ENCODE assay signal across 24 cellular contexts in genomic region chr4:127759228-127759820, GRCh38. TPM values are rescaled to one million over a fixed set of nuclear protein-coding genes. Genes with fewer than 3 reads are reported as not detected.
DNase-seq lines count a peak whose midpoint lies in the region; ATAC-seq, FAIRE-seq and TF ChIP-seq lines count a peak whose summit lies in the region.
"Had no signal": no experiment of that assay in that cellular context is flagged by ENCODE, and none has a peak within 500 bp of the region (broad histone marks: within the 10 kb centered on the region; RNA-seq: fewer than 3 reads in every experiment).

No MANE protein-coding gene starts in this region.

- no peaks in the 10 kb centered on the region for H3K9me1 ChIP-seq in K562 (ENCODE audit: control insufficient read depth, insufficient read depth, low read length)

- ATAC-seq in GM18867 (IDR thresholded peaks at IDR 0.05; ENCODE audit: unreplicated experiment) (peak; percentile 50), GM21619 (IDR thresholded peaks at IDR 0.05; ENCODE audit: unreplicated experiment) (peak; percentile 80), HG03196 (IDR thresholded peaks at IDR 0.05; ENCODE audit: unreplicated experiment) (peak; percentile 88), K562 (no peak), GM18505 (IDR thresholded peaks at IDR 0.05; ENCODE audit: unreplicated experiment) (no peak)
- ATAC-seq: sciatic nerve; stimulated activated memory B cell treated with anti-CD40 and anti-IgM and Interleukin-4, amounts not matched to agents 10 μg/mL and 1 μg/mL and 100 μg/mL, for 72 hours had no signal

- WGBS in K562 (ENCODE audit: insufficient coverage, low coverage, missing lambda C conversion rate), result 40% methylated on average over 2 of the region's 2 CpGs

- TF ChIP-seq CTCF in K562 (IDR thresholded peaks at IDR 0.05 in 2 of 3, conservative IDR thresholded peaks at IDR 0.05 in 1 of 3; ENCODE audit: insufficient read depth in 2 of 3, low read depth in 1 of 3, low read length in 3 of 3) (no peak), Peyer's patch (IDR thresholded peaks at IDR 0.05) (no peak)

- H3K4me3 ChIP-seq in K562, result no peak overlapping the region
- no peak overlapping the region for H3K4me3 ChIP-seq in Peyer's patch
- H3K4me3 ChIP-seq: neural progenitor cell had no signal

- no peak overlapping the region for H3K9ac ChIP-seq in K562 (ENCODE audit: insufficient read depth in 1 of 2, low read depth in 2 of 2, low read length in 2 of 2)
- H3K9ac ChIP-seq: neural progenitor cell had no signal

- no peaks in the 10 kb centered on the region for H4K20me1 ChIP-seq in K562 (replicated peaks; ENCODE audit: control insufficient read depth, insufficient read depth, low read length)

- no peak overlapping the region for H3K4me2 ChIP-seq in K562 (ENCODE audit: insufficient read depth, low read length)
- H3K4me2 ChIP-seq: neural progenitor cell had no signal

- FAIRE-seq in K562 (lab: Jason Lieb, UNC) (no peak), HTR-8/SVneo (lab: Jason Lieb, UNC) (no peak)
- FAIRE-seq: urothelium cell line had no signal

- TF ChIP-seq EP300 in K562 (IDR thresholded peaks at IDR 0.05; ENCODE audit: low read length), result no peak

- intact Hi-C loops in K562 (cut with micrococcal nuclease), result no loop called here

- no peak for TF ChIP-seq POLR2A in K562 (conservative IDR thresholded peaks at IDR 0.05)
- TF ChIP-seq POLR2A in Peyer's patch (IDR thresholded peaks at IDR 0.05), result no peak
- no peak for TF ChIP-seq POLR2A in GM18505 (IDR thresholded peaks at IDR 0.05; ENCODE audit: borderline replicate concordance, extremely low read depth, insufficient read depth, insufficient read length)

- CTCF ChIA-PET in K562 (lab: Yijun Ruan, JAX; ENCODE audit: low intra/inter-chr PET ratio), result no interaction called here

- in situ Hi-C loops in K562 (cut with MboI), result no loop called here

- H3K27ac ChIP-seq in K562 (ENCODE audit: extremely low read depth, low read depth, low read length) (no peak overlapping the region), Peyer's patch (no peak overlapping the region)
- H3K27ac ChIP-seq: brain microvascular endothelial cell, neural progenitor cell had no signal

- POLR2A ChIA-PET in K562 (lab: Yijun Ruan, JAX), result no interaction called here

- no peak for TF ChIP-seq RAD21 in K562 (CRISPR knock-in tag; conservative IDR thresholded peaks at IDR 0.05 in 1 of 2, IDR thresholded peaks at IDR 0.05 in 1 of 2)

- no peaks in the 10 kb centered on the region for H3K4me1 ChIP-seq in K562 (replicated peaks in 1 of 2; ENCODE audit: control insufficient read depth in 2 of 2, insufficient read depth in 2 of 2, low read length in 2 of 2)
- H3K4me1 ChIP-seq in Peyer's patch, result no peaks in the 10 kb centered on the region
- H3K4me1 ChIP-seq: neural progenitor cell had no signal

- H2AFZ ChIP-seq in K562 (ENCODE audit: low read depth, low read length), result no peak overlapping the region
- H2AFZ ChIP-seq: neural progenitor cell had no signal

- H3K27me3 ChIP-seq in K562 (ENCODE audit: control insufficient read depth in 2 of 2, insufficient read depth in 2 of 2, low read length in 2 of 2), result no peaks in the 10 kb centered on the region; a peak in 1 of 5 replicates
- H3K27me3 ChIP-seq in Peyer's patch, result no peaks in the 10 kb centered on the region
- H3K27me3 ChIP-seq: brain microvascular endothelial cell, neural progenitor cell had no signal

- DNase-seq in K562 (ENCODE audit: extremely low read depth in 1 of 4, low spot score in 3 of 4), result no peak
- no peak for DNase-seq in stimulated activated CD4-positive, alpha-beta T cell treated with anti-CD3 and anti-CD28 coated beads, Interleukin-4, amount 100 ng/mL, for 24 hours
- no peak for DNase-seq in Peyer's patch
- DNase-seq in HTR-8/SVneo (ENCODE audit: insufficient read length, low spot score), result no peak
- DNase-seq: activated B cell treated with CpG ODN at 0.5 μM for 24 hours; activated naive CD4-positive, alpha-beta T cell treated with anti-CD3 and anti-CD28 coated beads, Interleukin-2, amount 10 ng/mL, durations not matched to agents 7 days and 5 days; brain microvascular endothelial cell; DMS79; hypothalamus; NCI-H1092; NCI-H226; SW 1271 had no signal

- H3K9me3 ChIP-seq in K562 (replicated peaks; ENCODE audit: control insufficient read depth, insufficient read depth, low read depth, low read length) (no peaks in the 10 kb centered on the region), Peyer's patch (no peaks in the 10 kb centered on the region)

- no peaks in the 10 kb centered on the region for H3K79me2 ChIP-seq in K562 (ENCODE audit: control insufficient read depth, insufficient read depth, low read length)

- no TSS peak for BruUV-seq in K562 (replicated peaks; lab: Mats Ljungman, UMichigan)

- H3K36me3 ChIP-seq in K562 (ENCODE audit: control insufficient read depth, insufficient read depth, low read length) (no peaks in the 10 kb centered on the region), Peyer's patch (no peaks in the 10 kb centered on the region)
- H3K36me3 ChIP-seq: brain microvascular endothelial cell, neural progenitor cell had no signal

TF ChIP-seq in K562, 482 proteins besides CTCF, POLR2A, EP300 and RAD21:
- 0 out of 2 replicates have a peak, but pooled peaks have one; percentile 45 for TF ChIP-seq SPI1 (IDR thresholded peaks at IDR 0.05; ENCODE audit: borderline replicate concordance, low read depth, low read length)
- TF ChIP-seq TAF9B (IDR thresholded peaks at IDR 0.05; ENCODE audit: partially characterized antibody), result no peak
- no peak for TF ChIP-seq ZNF121 (CRISPR knock-in tag; conservative IDR thresholded peaks at IDR 0.05)

RNA-seq across cellular contexts. Expression of gene HSPA4L, which starts 22.8 kb away (rescaled TPM):
- 11.5 and 22.5 TPM in 2 replicates for total RNA-seq in K562 (2011; cell fraction: chromatin; rRNA removed; ENCODE audit: low replicate concordance)
- total RNA-seq in K562 (2011; cell fraction: nucleolus; rRNA removed), result 7.8 and 8.2 TPM in 2 replicates
- 9.5 and 13.7 TPM in 2 replicates for total RNA-seq in K562 (2011; cell fraction: nucleoplasm; rRNA removed)
- total RNA-seq in K562 (2014; rRNA removed) (13.0 and 14.3 TPM in 2 replicates), K562 (2014; rRNA removed; fragmentation: Illumina TruSeq; extraction: Trizol) (35.8 and 37.0 TPM in 2 replicates), K562 (2015; rRNA removed; fragmentation: Illumina TruSeq; extraction: Trizol) (26.8 and 28.6 TPM in 2 replicates), K562 (2021) (28.9 and 33.9 TPM in 2 replicates), Peyer's patch (1 to 10 TPM; 2.0 to 2.6 (median 2.4) TPM)
- polyA plus RNA-seq in K562 (2011; rRNA removed) (10.9 and 15.4 TPM in 2 replicates), K562 (2014; fragmentation: Illumina TruSeq; extraction: Trizol) (23.4 and 31.8 TPM in 2 replicates), K562 (2014; fragmentation: Nextera tagmentation; extraction: Ambion mirVana) (10 to 100 TPM; 15.6 to 21.7 TPM), K562 (2014; rRNA removed) (12.3 and 14.6 TPM in 2 replicates)
- 4.6 and 5.5 TPM in 2 replicates for polyA plus RNA-seq in K562 (2011; cell fraction: cytosol; rRNA removed)
- polyA plus RNA-seq in K562 (2011; cell fraction: nucleus; rRNA removed), result 3.5 and 3.6 TPM in 2 replicates
- 9.6 and 18.6 TPM in 2 replicates for polyA plus RNA-seq in K562 (2012)
- polyA minus RNA-seq in K562 (2011; rRNA and poly(A)+ RNA removed), result 32.8 and 34.1 TPM in 2 replicates
- polyA minus RNA-seq in K562 (2011; cell fraction: cytosol; rRNA and poly(A)+ RNA removed), result 8.8 and 16.9 TPM in 2 replicates
- 9.8 and 15.9 TPM in 2 replicates for polyA minus RNA-seq in K562 (2011; cell fraction: nucleus; rRNA and poly(A)+ RNA removed)
- total RNA-seq: OCI-LY7 had no signal

RNA-seq across cellular contexts. Expression of gene SLC25A31, which starts 29.1 kb away (rescaled TPM):
- total RNA-seq in K562 (2011; cell fraction: chromatin; rRNA removed; ENCODE audit: low replicate concordance), result not detected in 2 replicates
- total RNA-seq in K562 (2011; cell fraction: nucleolus; rRNA removed), result not detected in 2 replicates
- not detected in 2 replicates for total RNA-seq in K562 (2011; cell fraction: nucleoplasm; rRNA removed)
- not detected in 2 replicates for total RNA-seq in K562 (2014; rRNA removed)
- not detected in 2 replicates for total RNA-seq in K562 (2014; rRNA removed; fragmentation: Illumina TruSeq; extraction: Trizol)
- not detected in 2 replicates for total RNA-seq in K562 (2015; rRNA removed; fragmentation: Illumina TruSeq; extraction: Trizol)
- not detected in 2 replicates for total RNA-seq in K562 (2021)
- not detected in 2 replicates for polyA plus RNA-seq in K562 (2011; rRNA removed)
- not detected in 2 replicates for polyA plus RNA-seq in K562 (2011; cell fraction: cytosol; rRNA removed)
- polyA plus RNA-seq in K562 (2011; cell fraction: nucleus; rRNA removed), result not detected in 2 replicates
- not detected in 2 replicates for polyA plus RNA-seq in K562 (2012)
- polyA plus RNA-seq in K562 (2014; fragmentation: Illumina TruSeq; extraction: Trizol), result not detected in 2 replicates
- polyA plus RNA-seq in K562 (2014; fragmentation: Nextera tagmentation; extraction: Ambion mirVana), result not detected
- polyA plus RNA-seq in K562 (2014; rRNA removed), result 0.07 TPM in 1 of 2 replicates, not detected in the other
- polyA minus RNA-seq in K562 (2011; rRNA and poly(A)+ RNA removed), result not detected in 2 replicates
- polyA minus RNA-seq in K562 (2011; cell fraction: cytosol; rRNA and poly(A)+ RNA removed), result not detected in 2 replicates
- polyA minus RNA-seq in K562 (2011; cell fraction: nucleus; rRNA and poly(A)+ RNA removed), result not detected in 2 replicates
- not detected for total RNA-seq in Peyer's patch
- total RNA-seq: activated B cell treated with CpG ODN at 0.5 μM for 24 hours, fibroblast of lung, lower leg skin, OCI-LY7, sciatic nerve had no signal
- polyA plus RNA-seq: BJ, fibroblast of lung had no signal

Comparison
In these comparisons a context has a peak if more than half of its experiments do, and no peak if none do; other contexts are left out.
1. ATAC-seq: peak in GM18867 (single experiment), GM21619 (single experiment) and HG03196 (single experiment); none in K562 (single experiment) and GM18505 (single experiment).